Comparison of ENCODE assay signal across 9 cellular contexts in genomic region chr6:157227202-157228166, GRCh38.
DNase-seq lines count a peak whose midpoint lies in the region; ATAC-seq and TF ChIP-seq lines count a peak whose summit lies in the region.
"Had no signal": no experiment of that assay in that cellular context is flagged by ENCODE, and none has a peak within 500 bp of the region (broad histone marks: within the 10 kb centered on the region; RNA-seq: fewer than 3 reads in every experiment).

No MANE protein-coding gene starts in this region.

- WGBS in esophagus muscularis mucosa: 84% methylated on average over 35 of the region's 36 CpGs
- WGBS in aorta, 2 donors: 86% methylated on average over 36 of the region's 36 CpGs

- H3K4me3 ChIP-seq in RWPE2 (ENCODE audit: severe bottlenecking) (no peak overlapping the region), esophagus muscularis mucosa (no peak overlapping the region), aorta (ENCODE audit: low read length in 2 of 2) (no peak overlapping the region)

- H3K9me3 ChIP-seq in RWPE2 (ENCODE audit: severe bottlenecking) (no peaks in the 10 kb centered on the region), esophagus muscularis mucosa (no peaks in the 10 kb centered on the region), aorta (ENCODE audit: control insufficient read depth, low read length) (no peaks in the 10 kb centered on the region)

- TF ChIP-seq POLR2A in esophagus muscularis mucosa (IDR thresholded peaks at IDR 0.05; ENCODE audit: low read depth): no peak

- H3K36me3 ChIP-seq in RWPE2 (ENCODE audit: low read depth) (no peaks in the 10 kb centered on the region), esophagus muscularis mucosa (no peaks in the 10 kb centered on the region), aorta (ENCODE audit: control insufficient read depth in 1 of 2, insufficient read depth in 2 of 2, low read length in 1 of 2) (no peaks in the 10 kb centered on the region)

- H3K27ac ChIP-seq in RWPE2 (ENCODE audit: poor library complexity, severe bottlenecking): no peak overlapping the region
- peak overlapping the region in 3 of 4 donors; percentile 82 to 88 (median 87) for H3K27ac ChIP-seq in esophagus muscularis mucosa (replicated peaks in 1 of 4)
- H3K27ac ChIP-seq in aorta (ENCODE audit: low read depth in 1 of 2, low read length in 2 of 2): peak overlapping the region; percentile 34 to 61

- TF ChIP-seq CTCF in RWPE2 (IDR thresholded peaks at IDR 0.05; ENCODE audit: poor library complexity, severe bottlenecking) (no peak), esophagus muscularis mucosa (IDR thresholded peaks at IDR 0.05) (peak in 1 of 3 experiments; percentile 38)

- H3K27me3 ChIP-seq in RWPE2 (ENCODE audit: insufficient read depth, poor library complexity, severe bottlenecking): no peaks in the 10 kb centered on the region
- H3K27me3 ChIP-seq in esophagus muscularis mucosa: peaks cover 0 to 6% (median 0%) of the 10 kb centered on the region in 4 donors
- H3K27me3 ChIP-seq in aorta (ENCODE audit: control insufficient read depth in 1 of 2, insufficient read depth in 2 of 2, low read length in 1 of 2): no peaks in the 10 kb centered on the region

- ATAC-seq in Right ventricle myocardium superior (ENCODE audit: poor library complexity): peak; percentile 4
- ATAC-seq in left cardiac atrium: no peak
- 0 out of 3 replicates have a peak, but pooled peaks have one; percentile 22 for ATAC-seq in RWPE2 (ENCODE audit: low read depth)
- ATAC-seq in aorta (ENCODE audit: low FRiP score): no peak
- ATAC-seq in GM21447 (IDR thresholded peaks at IDR 0.05; ENCODE audit: unreplicated experiment): no peak

- H3K4me1 ChIP-seq in RWPE2 (ENCODE audit: insufficient read depth, poor library complexity, severe bottlenecking) (no peaks in the 10 kb centered on the region), esophagus muscularis mucosa (peaks cover 26 to 35% (median 34%) of the 10 kb centered on the region in 4 donors), aorta (ENCODE audit: control insufficient read depth in 1 of 2, insufficient read depth in 2 of 2, low read length in 2 of 2) (peaks cover 0 to 2% of the 10 kb centered on the region in 2 donors)

- no peak for TF ChIP-seq EP300 in esophagus muscularis mucosa (IDR thresholded peaks at IDR 0.05)

- DNase-seq in Right ventricle myocardium superior (no peak), left cardiac atrium (no peak), RWPE2 (ENCODE audit: low spot score) (no peak), esophagus muscularis mucosa (ENCODE audit: extremely low spot score) (no peak), aorta (no peak), Ammon's horn (ENCODE audit: low spot score) (no peak), NCI-H187 (lab: John Stamatoyannopoulos, UW) (no peak)
- DNase-seq: activated B cell treated with CpG ODN at 0.5 μM for 24 hours had no signal

- intact Hi-C loops in Right ventricle myocardium superior (cut with DNase I) (no loop called here), left cardiac atrium (cut with DNase I) (no loop called here), esophagus muscularis mucosa (cut with DNase I) (no loop called here), aorta (cut with DNase I) (no loop called here)

Comparison
In these comparisons a context has a peak if more than half of its experiments do, and no peak if none do; other contexts are left out.
1. ATAC-seq: peak in Right ventricle myocardium superior (single experiment) and RWPE2 (single experiment); none in left cardiac atrium (0 of 2), aorta (single experiment) and GM21447 (single experiment).